ENCODE assay signal across 14 cellular contexts in the genomic region with DNA sequence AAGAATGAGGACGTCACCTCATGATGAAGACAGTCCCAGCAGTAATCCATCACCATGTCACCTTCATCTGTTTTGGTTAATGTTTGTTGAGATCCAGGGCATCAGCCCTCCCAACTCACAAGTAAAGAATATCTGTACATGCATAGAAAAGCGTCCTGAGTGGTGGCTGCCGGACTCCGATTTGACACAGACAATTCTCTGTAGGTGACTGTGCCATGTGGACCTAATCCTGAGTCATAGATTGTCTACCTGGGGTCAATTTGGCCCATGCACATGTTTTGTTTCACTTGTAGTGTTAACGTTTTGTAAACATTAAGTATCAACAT.
DNase-seq lines count a peak whose midpoint lies in the region; ATAC-seq and TF ChIP-seq lines count a peak whose summit lies in the region.
"Had no signal": no experiment of that assay in that cellular context is flagged by ENCODE, and none has a peak within 500 bp of the region (broad histone marks: within the 10 kb centered on the region; RNA-seq: fewer than 3 reads in every experiment).

No MANE protein-coding gene starts in this region.

- TF ChIP-seq EP300 in sigmoid colon (IDR thresholded peaks at IDR 0.05), result no peak

- H3K27ac ChIP-seq in endodermal cell (ENCODE audit: low read depth, low read length) (no peak overlapping the region), sigmoid colon (peak overlapping the region in 1 of 4 donors; percentile 27)
- H3K27ac ChIP-seq: KMS-11, left lung had no signal

- 76 to 77% methylated on average over 4 to 5 of the region's 5 CpGs for WGBS in endodermal cell (ENCODE audit: insufficient coverage in 1 of 2, insufficient read length in 1 of 2), 2 experiments
- WGBS in sigmoid colon, 2 donors, result 57 to 71% methylated on average over 5 of the region's 5 CpGs

- peaks cover 4% of the 10 kb centered on the region for H3K36me3 Mint-ChIP-seq in endodermal cell (ENCODE audit: low read depth)
- H3K36me3 Mint-ChIP-seq in activated T-cell treated with anti-CD3 and anti-CD28 coated beads, Interleukin-2, amount 50 U/mL, for 4 hours (ENCODE audit: insufficient read depth), result no peaks in the 10 kb centered on the region
- H3K36me3 Mint-ChIP-seq: activated naive CD8-positive, alpha-beta T cell treated with anti-CD3 and anti-CD28 coated beads for 36 hours; CD4-positive, CD25-positive, alpha-beta regulatory T cell had no signal

- H3K9me3 Mint-ChIP-seq in endodermal cell, result peaks cover 15% of the 10 kb centered on the region
- no peaks in the 10 kb centered on the region for H3K9me3 Mint-ChIP-seq in activated T-cell treated with anti-CD3 and anti-CD28 coated beads, Interleukin-2, amount 50 U/mL, for 4 hours
- H3K9me3 Mint-ChIP-seq: activated naive CD8-positive, alpha-beta T cell treated with anti-CD3 and anti-CD28 coated beads for 36 hours; dendritic cell treated with granulocyte-macrophage colony-stimulating factor and Interleukin-4, amounts not matched to agents 40 ng/mL and 50 ng/mL, for 4 days had no signal

- H3K27me3 Mint-ChIP-seq in endodermal cell (ENCODE audit: insufficient read depth), result no peaks in the 10 kb centered on the region
- H3K27me3 Mint-ChIP-seq in activated T-cell treated with anti-CD3 and anti-CD28 coated beads, Interleukin-2, amount 50 U/mL, for 4 hours (ENCODE audit: low read depth), result peaks cover 27% of the 10 kb centered on the region

- H3K27me3 ChIP-seq in endodermal cell (ENCODE audit: control insufficient read depth, insufficient read depth, low read length, poor library complexity, severe bottlenecking), result no peaks in the 10 kb centered on the region
- H3K27me3 ChIP-seq in sigmoid colon, result no peaks in the 10 kb centered on the region
- H3K27me3 ChIP-seq: left lung had no signal

- H3K4me1 ChIP-seq in endodermal cell (ENCODE audit: control insufficient read depth, insufficient read depth, low read length), result peaks cover 5% of the 10 kb centered on the region
- peaks cover 0 to 13% (median 4%) of the 10 kb centered on the region in 4 donors for H3K4me1 ChIP-seq in sigmoid colon
- H3K4me1 ChIP-seq: left lung had no signal

- H3K4me3 Mint-ChIP-seq in endodermal cell, result no peak overlapping the region
- H3K4me3 Mint-ChIP-seq in activated T-cell treated with anti-CD3 and anti-CD28 coated beads, Interleukin-2, amount 50 U/mL, for 4 hours, result no peak overlapping the region
- H3K4me3 Mint-ChIP-seq: activated naive CD8-positive, alpha-beta T cell treated with anti-CD3 and anti-CD28 coated beads for 36 hours; CD4-positive, CD25-positive, alpha-beta regulatory T cell; dendritic cell treated with granulocyte-macrophage colony-stimulating factor and Interleukin-4, amounts not matched to agents 40 ng/mL and 50 ng/mL, for 4 days had no signal

- DNase-seq in endodermal cell (peak; percentile 58), inferior parietal cortex (ENCODE audit: extremely low spot score) (no peak), CD1c-positive myeloid dendritic cell (ENCODE audit: extremely low spot score) (no peak), sigmoid colon (no peak)
- no peak for DNase-seq in activated T-cell treated with anti-CD3 and anti-CD28 coated beads, Interleukin-2, amount 50 U/mL, for 4 hours
- DNase-seq: NCI-H2029 treated with DMSO at 0.1 percent for 48 hours had no signal

- H3K36me3 ChIP-seq in endodermal cell (ENCODE audit: control insufficient read depth, insufficient read depth, low read length), result no peaks in the 10 kb centered on the region
- no peaks in the 10 kb centered on the region for H3K36me3 ChIP-seq in sigmoid colon
- H3K36me3 ChIP-seq: left lung had no signal

- H3K4me3 ChIP-seq in endodermal cell (ENCODE audit: low read length), result no peak overlapping the region
- H3K4me3 ChIP-seq in sigmoid colon, result no peak overlapping the region
- H3K4me3 ChIP-seq: left lung had no signal

- TF ChIP-seq CTCF in endodermal cell (conservative IDR thresholded peaks at IDR 0.05), result no peak
- TF ChIP-seq CTCF in sigmoid colon (IDR thresholded peaks at IDR 0.05), result peak in 1 of 4 experiments; percentile 15

- peaks cover 14% of the 10 kb centered on the region for H3K4me1 Mint-ChIP-seq in endodermal cell
- peaks cover 6% of the 10 kb centered on the region for H3K4me1 Mint-ChIP-seq in activated T-cell treated with anti-CD3 and anti-CD28 coated beads, Interleukin-2, amount 50 U/mL, for 4 hours (ENCODE audit: low read depth)
- H3K4me1 Mint-ChIP-seq: activated naive CD8-positive, alpha-beta T cell treated with anti-CD3 and anti-CD28 coated beads for 36 hours; CD4-positive, CD25-positive, alpha-beta regulatory T cell had no signal

- H3K9me3 ChIP-seq in endodermal cell (ENCODE audit: control insufficient read depth, low read length) (peaks cover 13% of the 10 kb centered on the region), sigmoid colon (no peaks in the 10 kb centered on the region)
- H3K9me3 ChIP-seq: left lung had no signal

- ATAC-seq in GM18519 (IDR thresholded peaks at IDR 0.05; ENCODE audit: low FRiP score, unreplicated experiment), result peak; percentile 16
- ATAC-seq in GM21367 (IDR thresholded peaks at IDR 0.05; ENCODE audit: unreplicated experiment), result peak; percentile 21
- peak; percentile 16 for ATAC-seq in HG03139 (IDR thresholded peaks at IDR 0.05; ENCODE audit: unreplicated experiment)
- ATAC-seq in activated T-cell treated with anti-CD3 and anti-CD28 coated beads, Interleukin-2, amount 50 U/mL, for 4 hours, result no peak

- no peak for TF ChIP-seq POLR2A in sigmoid colon (IDR thresholded peaks at IDR 0.05)

- intact Hi-C loops in sigmoid colon (cut with DNase I), result loop anchor here (1.0 to 10.0 kb wide), 3 partner anchors 169 to 856 kb away; partner anchors contain the start of gene UST

- no peak overlapping the region for H3K9ac ChIP-seq in endodermal cell (ENCODE audit: extremely low read depth, low read length, poor library complexity, severe bottlenecking)
- H3K9ac ChIP-seq: KMS-11 had no signal

- H3K27ac Mint-ChIP-seq in endodermal cell, result no peak overlapping the region
- H3K27ac Mint-ChIP-seq: activated naive CD8-positive, alpha-beta T cell treated with anti-CD3 and anti-CD28 coated beads for 36 hours; dendritic cell treated with granulocyte-macrophage colony-stimulating factor and Interleukin-4, amounts not matched to agents 40 ng/mL and 50 ng/mL, for 4 days had no signal

Comparison
In these comparisons a context has a peak if more than half of its experiments do, and no peak if none do; other contexts are left out.
1. ATAC-seq: peak in GM18519 (single experiment), GM21367 (single experiment) and HG03139 (single experiment); none in activated T-cell treated with anti-CD3 and anti-CD28 coated beads, Interleukin-2, amount 50 U/mL, for 4 hours (0 of 2).